ENCODE assay signal across 8 cellular contexts in genomic region chr6:118580585-118581419, GRCh38. TPM values are rescaled to one million over a fixed set of nuclear protein-coding genes. Genes with fewer than 3 reads are reported as not detected.
DNase-seq lines count a peak whose midpoint lies in the region; ATAC-seq, FAIRE-seq and TF ChIP-seq lines count a peak whose summit lies in the region.

No MANE protein-coding gene starts in this region.

- peak; percentile 76 for DNase-seq in AG09309 (ENCODE audit: low read depth)
- DNase-seq in GM12892 (ENCODE audit: insufficient read length), result peak; percentile 7
- DNase-seq in KBM-7, result peak; percentile 72
- peak; percentile 47 for DNase-seq in RWPE1 (ENCODE audit: low spot score)
- peak; percentile 58 for DNase-seq in dedifferentiated amniotic fluid mesenchymal stem cell (ENCODE audit: extremely low spot score)
- no peak for DNase-seq in left lung
- DNase-seq in superior temporal gyrus (ENCODE audit: extremely low spot score), result peak; percentile 93
- no peak for DNase-seq in NCI-H1436 (lab: John Stamatoyannopoulos, UW)

- TF ChIP-seq CTCF in AG09309 (IDR thresholded peaks at IDR 0.05; ENCODE audit: control insufficient read depth, insufficient read depth, low read depth, low read length, missing control alignments), result peak; percentile 66
- peak; percentile 67 for TF ChIP-seq CTCF in RWPE1 (conservative IDR thresholded peaks at IDR 0.05; ENCODE audit: low read depth)
- TF ChIP-seq CTCF in left lung (IDR thresholded peaks at IDR 0.05), result peak; percentile 73 to 74

- TF ChIP-seq POLR2A in GM12892 (IDR thresholded peaks at IDR 0.05; ENCODE audit: low read depth, low read length), result no peak

- CTCF ChIA-PET in RWPE1 (lab: Yijun Ruan, JAX), result interaction anchor here (0.6 to 1.5 kb wide), 7 partner anchors 10 to 1166 kb away, joined by 3 to 5 read pairs (median 3); no protein-coding TSS in a partner anchor

- peak; percentile 97 for ATAC-seq in left lung

- FAIRE-seq in GM12892 (lab: Jason Lieb, UNC), result no peak

- intact Hi-C loops in left lung (cut with DNase I), result no loop called here

- H3K9me3 ChIP-seq in left lung, result peaks cover 0 to 40% of the 10 kb centered on the region in 2 donors

- H3K36me3 ChIP-seq in left lung, result no peaks in the 10 kb centered on the region

- POLR2A ChIA-PET in RWPE1 (lab: Yijun Ruan, JAX; ENCODE audit: low non-redundant PET), result no interaction called here

- H3K4me1 ChIP-seq in left lung, result peaks cover 5 to 24% of the 10 kb centered on the region in 2 donors

- in situ Hi-C loops in KBM-7 (cut with MboI; ENCODE audit: low pct_unique_long_range_greater_than_20kb, low sequenced_read_pairs), result loop anchor here (25.0 kb wide), 1 partner anchor 294 kb away; no protein-coding TSS in a partner anchor

- H3K4me3 ChIP-seq in AG09309 (ENCODE audit: control insufficient read depth, low read depth, low read length) (no peak overlapping the region), left lung (no peak overlapping the region)

- H3K27ac ChIP-seq in RWPE1 (peak overlapping the region; percentile 60), left lung (peak overlapping the region in 1 of 2 donors; percentile 42)

- no peaks in the 10 kb centered on the region for H3K27me3 ChIP-seq in left lung

RNA-seq across cellular contexts. Expression of gene PLN, which starts 32.7 kb away (rescaled TPM):
- 0.49 TPM for polyA plus RNA-seq in GM12892 (2012; ENCODE audit: missing spikeins)
- 10 to 100 TPM in 1 of 2 donors, 1 to 10 TPM in 1; 6.4 to 13.3 TPM for total RNA-seq in left lung

Comparison
In these comparisons a context has a peak if more than half of its experiments do, and no peak if none do; other contexts are left out.
1. DNase-seq: peak in AG09309 (single experiment), GM12892 (single experiment), KBM-7 (single experiment), RWPE1 (single experiment), dedifferentiated amniotic fluid mesenchymal stem cell (single experiment) and superior temporal gyrus (single experiment); none in left lung (0 of 2) and NCI-H1436 (single experiment).
2. Peak in every context shown above with its lines, with median percentiles within 50 percentile points of each other: CTCF ChIP-seq.